Comparison of ENCODE assay signal across 18 cellular contexts in genomic region chr15:86735244-86736040, GRCh38.
DNase-seq lines count a peak whose midpoint lies in the region; ATAC-seq, FAIRE-seq and TF ChIP-seq lines count a peak whose summit lies in the region.
"Had no signal": no experiment of that assay in that cellular context is flagged by ENCODE, and none has a peak within 500 bp of the region (broad histone marks: within the 10 kb centered on the region; RNA-seq: fewer than 3 reads in every experiment).

No MANE protein-coding gene starts in this region.

- no peak overlapping the region for H2BK15ac ChIP-seq in H1 (ENCODE audit: low read length)

- H3K14ac ChIP-seq in H1 (ENCODE audit: insufficient read length), result no peak overlapping the region

- TF ChIP-seq POLR2A in HepG2 (IDR thresholded peaks at IDR 0.05; ENCODE audit: insufficient read depth in 1 of 2, low read depth in 2 of 2, low read length in 2 of 2), result no peak
- no peak for TF ChIP-seq POLR2A in right lobe of liver (IDR thresholded peaks at IDR 0.05)
- TF ChIP-seq POLR2A in H1 (IDR thresholded peaks at IDR 0.05; ENCODE audit: control extremely low read depth in 1 of 2, low read depth in 2 of 2, low read length in 2 of 2), result no peak
- TF ChIP-seq POLR2A in transverse colon (IDR thresholded peaks at IDR 0.05), result no peak

- no peak overlapping the region for H2AFZ ChIP-seq in HepG2 (ENCODE audit: low read length)
- H2AFZ ChIP-seq in H1 (ENCODE audit: low read length), result no peak overlapping the region
- H2AFZ ChIP-seq: GM23338 had no signal

- no peaks in the 10 kb centered on the region for H4K20me1 ChIP-seq in HepG2 (ENCODE audit: insufficient read depth, low read length)
- no peaks in the 10 kb centered on the region for H4K20me1 ChIP-seq in H1 (replicated peaks in 1 of 2; ENCODE audit: control insufficient read depth in 1 of 2, insufficient read depth in 2 of 2, low read length in 2 of 2)

- in situ Hi-C loops in HepG2 (cut with HindIII; ENCODE audit: extremely low pct_ligation_motif_present, low pct_unique_long_range_greater_than_20kb) (no loop called here), transverse colon (cut with MboI; ENCODE audit: low pct_ligation_motif_present in 1 of 4, low pct_unique_long_range_greater_than_20kb in 1 of 4, low sequenced_read_pairs in 3 of 4) (loop anchor here in 2 of 4 donors (10.0 to 25.0 kb wide), 2 partner anchors 111 to 873 kb away; no protein-coding TSS in a partner anchor)

- H3K4me2 ChIP-seq in HepG2 (ENCODE audit: low read depth, low read length) (no peak overlapping the region), H1 (ENCODE audit: insufficient read depth in 1 of 2, low read depth in 2 of 2, low read length in 2 of 2) (no peak overlapping the region)
- H3K4me2 ChIP-seq: GM23338 had no signal

- H3K79me2 ChIP-seq in HepG2 (ENCODE audit: insufficient read depth, low read length) (no peaks in the 10 kb centered on the region), H1 (ENCODE audit: control insufficient read depth in 1 of 2, insufficient read depth in 2 of 2, low read length in 2 of 2) (no peaks in the 10 kb centered on the region)

- no peaks in the 10 kb centered on the region for H3K9me3 Mint-ChIP-seq in activated CD4-positive, alpha-beta T cell treated with anti-CD3 and anti-CD28 coated beads, Interleukin-2, amount 10 ng/mL, durations not matched to agents 24 days and 14 days

- TF ChIP-seq RAD21 in HepG2 (CRISPR knock-in tag; IDR thresholded peaks at IDR 0.05) (no peak), H1 (IDR thresholded peaks at IDR 0.05 in 1 of 2, conservative IDR thresholded peaks at IDR 0.05 in 1 of 2; ENCODE audit: low read depth in 2 of 2, low read length in 2 of 2) (no peak)

- H3K36me3 Mint-ChIP-seq in activated CD4-positive, alpha-beta T cell treated with anti-CD3 and anti-CD28 coated beads, Interleukin-2, amount 10 ng/mL, durations not matched to agents 24 days and 14 days (ENCODE audit: low read depth), result no peaks in the 10 kb centered on the region

- no peak for TF ChIP-seq CTCF in HepG2 (CRISPR knock-in tag; IDR thresholded peaks at IDR 0.05)
- no peak for TF ChIP-seq CTCF in right lobe of liver (IDR thresholded peaks at IDR 0.05)
- TF ChIP-seq CTCF in H1 (IDR thresholded peaks at IDR 0.05; ENCODE audit: control extremely low read depth in 1 of 3, insufficient read depth in 1 of 3, low read depth in 1 of 3, low read length in 3 of 3), result no peak
- no peak for TF ChIP-seq CTCF in transverse colon (IDR thresholded peaks at IDR 0.05)
- no peak for TF ChIP-seq CTCF in tibial artery (IDR thresholded peaks at IDR 0.05)

- no peaks in the 10 kb centered on the region for H3K23me2 ChIP-seq in H1 (ENCODE audit: low read depth, low read length)

- no TSS peak for BruUV-seq in HepG2 (replicated peaks; lab: Mats Ljungman, UMichigan)

- H3K4me1 ChIP-seq in HepG2 (ENCODE audit: insufficient read depth, low read length), result no peaks in the 10 kb centered on the region
- no peaks in the 10 kb centered on the region for H3K4me1 ChIP-seq in right lobe of liver
- peaks cover 0 to 3% (median 1%) of the 10 kb centered on the region in 4 experiments; a peak in 1 of 7 replicates for H3K4me1 ChIP-seq in H1 (replicated peaks in 1 of 4; ENCODE audit: control insufficient read depth in 3 of 4, insufficient read depth in 4 of 4, low read length in 3 of 4)
- peaks cover 0 to 11% (median 2%) of the 10 kb centered on the region in 4 donors for H3K4me1 ChIP-seq in transverse colon
- no peaks in the 10 kb centered on the region for H3K4me1 ChIP-seq in tibial artery

- H3K9me3 ChIP-seq in HepG2 (ENCODE audit: low read length) (peaks cover 55% of the 10 kb centered on the region), right lobe of liver (no peaks in the 10 kb centered on the region), H1 (ENCODE audit: insufficient read depth in 2 of 2, low read depth in 1 of 2, low read length in 1 of 2) (no peaks in the 10 kb centered on the region), transverse colon (no peaks in the 10 kb centered on the region), tibial artery (no peaks in the 10 kb centered on the region)

- H3K79me1 ChIP-seq in H1 (ENCODE audit: low read depth, low read length), result no peaks in the 10 kb centered on the region

- no peak overlapping the region for H3K23ac ChIP-seq in H1 (ENCODE audit: insufficient read length)

- no peak overlapping the region for H3K27ac ChIP-seq in HepG2 (ENCODE audit: extremely low read length, insufficient read depth, low read length)
- H3K27ac ChIP-seq in right lobe of liver, result no peak overlapping the region
- H3K27ac ChIP-seq in H1 (ENCODE audit: low read depth, low read length), result no peak overlapping the region
- H3K27ac ChIP-seq in transverse colon, result peak overlapping the region in 1 of 4 donors; percentile 2
- no peak overlapping the region for H3K27ac ChIP-seq in tibial artery
- H3K27ac ChIP-seq: C4-2B, SK-N-MC had no signal

- no peak for TF ChIP-seq EP300 in HepG2 (IDR thresholded peaks at IDR 0.05; ENCODE audit: low read depth in 2 of 2, low read length in 2 of 2)
- no peak for TF ChIP-seq EP300 in HepG2 (CRISPR knock-in tag; IDR thresholded peaks at IDR 0.05; ENCODE audit: borderline replicate concordance)
- no peak for TF ChIP-seq EP300 in H1 (IDR thresholded peaks at IDR 0.05; ENCODE audit: borderline replicate concordance in 1 of 2, low read depth in 2 of 2, low read length in 2 of 2)
- no peak for TF ChIP-seq EP300 in transverse colon (IDR thresholded peaks at IDR 0.05; ENCODE audit: low read depth)

- no peak overlapping the region for H3K18ac ChIP-seq in H1 (ENCODE audit: extremely low read depth, low read length)

- no peaks in the 10 kb centered on the region for H3K27me3 ChIP-seq in HepG2 (ENCODE audit: control insufficient read depth in 1 of 2, insufficient read depth in 2 of 2, low read length in 2 of 2)
- H3K27me3 ChIP-seq in right lobe of liver, result no peaks in the 10 kb centered on the region
- no peaks in the 10 kb centered on the region for H3K27me3 ChIP-seq in H1 (replicated peaks in 1 of 4; ENCODE audit: control insufficient read depth in 3 of 4, extremely low read depth in 1 of 4, insufficient read depth in 3 of 4, low read length in 3 of 4)
- H3K27me3 ChIP-seq in transverse colon, result no peaks in the 10 kb centered on the region
- H3K27me3 ChIP-seq in tibial artery, result no peaks in the 10 kb centered on the region

- H3K36me3 ChIP-seq in HepG2 (replicated peaks in 1 of 2; ENCODE audit: control insufficient read depth in 1 of 2, insufficient read depth in 2 of 2, low read length in 2 of 2) (no peaks in the 10 kb centered on the region), right lobe of liver (no peaks in the 10 kb centered on the region), H1 (ENCODE audit: control insufficient read depth in 2 of 4, insufficient read depth in 4 of 4, low read length in 3 of 4) (no peaks in the 10 kb centered on the region), transverse colon (no peaks in the 10 kb centered on the region), tibial artery (no peaks in the 10 kb centered on the region)

- intact Hi-C loops in HepG2 (cut with micrococcal nuclease; ENCODE audit: unreplicated experiment), result no loop called here
- intact Hi-C loops in right lobe of liver (cut with DNase I), result no loop called here
- intact Hi-C loops in transverse colon (cut with DNase I; ENCODE audit: low total_unique reads), result no loop called here
- intact Hi-C loops in tibial artery (cut with DNase I; ENCODE audit: low total_unique reads), result no loop called here
- intact Hi-C loops in activated CD4-positive, alpha-beta T cell treated with anti-CD3 and anti-CD28 coated beads, Interleukin-2, amount 10 ng/mL, durations not matched to agents 24 days and 14 days (cut with micrococcal nuclease), result no loop called here

- WGBS in HepG2 (ENCODE audit: low lambda C conversion rate), result 7% methylated on average over 5 of the region's 5 CpGs
- 57% methylated on average over 5 of the region's 5 CpGs for WGBS in right lobe of liver (ENCODE audit: insufficient coverage, low coverage, low lambda C conversion rate, missing lambda C conversion rate)
- WGBS in H1 (ENCODE audit: extremely low coverage in 1 of 2, insufficient coverage in 1 of 2, insufficient read length in 1 of 2, insufficient replicate concordance in 2 of 2, low coverage in 1 of 2, low lambda C conversion rate in 2 of 2, missing lambda C conversion rate in 1 of 2), 2 experiments, result 86% methylated on average over 5 of the region's 5 CpGs; no CpG with 5 or more reads in 1 of the 2 experiments
- WGBS in transverse colon (ENCODE audit: low coverage in 1 of 2), 2 donors, result 49 to 57% methylated on average over 5 of the region's 5 CpGs

- H3K4me1 Mint-ChIP-seq in activated CD4-positive, alpha-beta T cell treated with anti-CD3 and anti-CD28 coated beads, Interleukin-2, amount 10 ng/mL, durations not matched to agents 24 days and 14 days, result no peaks in the 10 kb centered on the region

- no peak overlapping the region for H2BK12ac ChIP-seq in H1 (ENCODE audit: low read depth, low read length)

- H4K5ac ChIP-seq in H1 (ENCODE audit: insufficient read length, low read depth, low read length), result no peak overlapping the region

- H3K4me3 Mint-ChIP-seq in activated CD4-positive, alpha-beta T cell treated with anti-CD3 and anti-CD28 coated beads, Interleukin-2, amount 10 ng/mL, durations not matched to agents 24 days and 14 days, result no peak overlapping the region
- H3K4me3 Mint-ChIP-seq: GM23338 had no signal

- H3K4ac ChIP-seq in H1 (replicated peaks; ENCODE audit: insufficient read length, low read depth, low read length), result no peak overlapping the region

- no peak overlapping the region for H3K27ac Mint-ChIP-seq in activated CD4-positive, alpha-beta T cell treated with anti-CD3 and anti-CD28 coated beads, Interleukin-2, amount 10 ng/mL, durations not matched to agents 24 days and 14 days
- H3K27ac Mint-ChIP-seq: GM23338 had no signal

- H4K91ac ChIP-seq in H1 (replicated peaks; ENCODE audit: insufficient read length, low read length), result no peak overlapping the region

- no peak overlapping the region for H4K8ac ChIP-seq in H1 (ENCODE audit: extremely low read depth, insufficient read depth, low read length)

- FAIRE-seq in HepG2 (lab: Jason Lieb, UNC) (no peak), H1 (lab: Jason Lieb, UNC) (no peak)
- FAIRE-seq: A204.1 had no signal

- H2BK120ac ChIP-seq in H1 (replicated peaks; ENCODE audit: low read depth, low read length), result no peak overlapping the region

- DNase-seq in HepG2 (ENCODE audit: low spot score) (no peak), right lobe of liver (no peak), NCI-H748 treated with DMSO at 0.1 percent for 48 hours (lab: John Stamatoyannopoulos, UW) (peak; percentile 80), H1 (ENCODE audit: low read depth in 1 of 2, low spot score in 2 of 2) (no peak), transverse colon (peak; percentile 45), CD1c-positive myeloid dendritic cell (ENCODE audit: extremely low spot score) (no peak), tibial artery (no peak)
- no peak for DNase-seq in activated CD4-positive, alpha-beta T cell treated with anti-CD3 and anti-CD28 coated beads, Interleukin-2, amount 10 ng/mL, durations not matched to agents 24 days and 14 days
- DNase-seq: GF-D8; Kasumi-1; NCI-H187; NK-92 treated with Interleukin-12 subunit alpha and Interleukin-12 subunit beta, amount 100 ng/mL, for 24 hours; OCI-M1; T-helper 1 cell had no signal

- H3K9ac ChIP-seq in HepG2 (ENCODE audit: insufficient read depth, low read depth, low read length) (no peak overlapping the region), H1 (replicated peaks in 1 of 4; ENCODE audit: extremely low read depth in 1 of 4, low read depth in 3 of 4, low read length in 3 of 4) (no peak overlapping the region)

- no peak overlapping the region for H3K56ac ChIP-seq in H1 (replicated peaks; ENCODE audit: insufficient read length, low read depth, low read length)

- ATAC-seq in HepG2 (no peak), right lobe of liver (no peak)
- ATAC-seq: GM23338 had no signal

- POLR2A ChIA-PET in HepG2 (lab: Yijun Ruan, JAX) (no interaction called here), H1 (lab: Charles Lee; ENCODE audit: partially characterized antibody) (no interaction called here)

- CTCF ChIA-PET in HepG2 (lab: Yijun Ruan, JAX; ENCODE audit: low intra/inter-chr PET ratio, low total read pairs) (no interaction called here), H1 (lab: Charles Lee; ENCODE audit: partially characterized antibody) (interaction anchor here (1.1 to 1.4 kb wide), 2 partner anchors 8 to 111 kb away, joined by 4 to 5 read pairs; no protein-coding TSS in a partner anchor)

- H2BK20ac ChIP-seq in H1 (ENCODE audit: low read length), result no peak overlapping the region

- H2BK5ac ChIP-seq in H1 (ENCODE audit: low read depth, low read length), result no peak overlapping the region

- no peaks in the 10 kb centered on the region for H3K27me3 Mint-ChIP-seq in activated CD4-positive, alpha-beta T cell treated with anti-CD3 and anti-CD28 coated beads, Interleukin-2, amount 10 ng/mL, durations not matched to agents 24 days and 14 days

- H2AK5ac ChIP-seq in H1 (ENCODE audit: low read depth, low read length), result no peak overlapping the region

- H3K4me3 ChIP-seq in HepG2 (replicated peaks in 1 of 3; ENCODE audit: insufficient read depth in 1 of 3, low read depth in 2 of 3, low read length in 3 of 3) (no peak overlapping the region), right lobe of liver (no peak overlapping the region), H1 (ENCODE audit: extremely low read depth in 1 of 4, insufficient read depth in 2 of 4, low read depth in 3 of 4, low read length in 4 of 4) (no peak overlapping the region), transverse colon (no peak overlapping the region), tibial artery (no peak overlapping the region)
- H3K4me3 ChIP-seq: GM23338, SK-N-MC had no signal

Comparison
In these comparisons a context has a peak if more than half of its experiments do, and no peak if none do; other contexts are left out.
1. DNase-seq: peak in NCI-H748 treated with DMSO at 0.1 percent for 48 hours (single experiment) and transverse colon (single experiment); none in HepG2 (single experiment), right lobe of liver (0 of 3), H1 (0 of 2), CD1c-positive myeloid dendritic cell (single experiment), tibial artery (0 of 2) and activated CD4-positive, alpha-beta T cell treated with anti-CD3 and anti-CD28 coated beads, Interleukin-2, amount 10 ng/mL, durations not matched to agents 24 days and 14 days (single experiment).
2. Of the 41 proteins assayed by ChIP-seq in both HepG2 and H1: peak only in HepG2: none; only in H1: none; in both: MAFK; in neither: 40.